Comparison of ENCODE assay signal across 22 cellular contexts in genomic region chr5:43145071-43145470, GRCh38. TPM values are rescaled to one million over a fixed set of nuclear protein-coding genes. Genes with fewer than 3 reads are reported as not detected.
DNase-seq lines count a peak whose midpoint lies in the region; ATAC-seq and TF ChIP-seq lines count a peak whose summit lies in the region.
"Had no signal": no experiment of that assay in that cellular context is flagged by ENCODE, and none has a peak within 500 bp of the region (broad histone marks: within the 10 kb centered on the region; RNA-seq: fewer than 3 reads in every experiment).

No MANE protein-coding gene starts in this region.

- peaks cover 27% of the 10 kb centered on the region for H3K36me3 Mint-ChIP-seq in neural progenitor cell

- H2AFZ ChIP-seq in neural progenitor cell (replicated peaks): no peak overlapping the region
- H2AFZ ChIP-seq: GM23248 had no signal

- H3K9ac ChIP-seq in HUES48 (ENCODE audit: low read depth, low read length): no peak overlapping the region
- H3K9ac ChIP-seq in neural progenitor cell: no peak overlapping the region
- H3K9ac ChIP-seq: BLaER1, GM23248 had no signal

- H3K9me3 ChIP-seq in HUES48 (ENCODE audit: control insufficient read depth, insufficient read depth, low read length) (no peaks in the 10 kb centered on the region), neural progenitor cell (ENCODE audit: low read depth) (no peaks in the 10 kb centered on the region)
- H3K9me3 ChIP-seq: BLaER1, Caco-2 had no signal

- peaks cover 50% of the 10 kb centered on the region for H3K79me2 ChIP-seq in neural progenitor cell (ENCODE audit: low read depth)

- DNase-seq in H7 (peak; percentile 38), neural progenitor cell (ENCODE audit: low spot score) (peak; percentile 25), NCI-H1436 treated with DMSO at 0.1 percent for 48 hours (lab: John Stamatoyannopoulos, UW) (no peak)
- DNase-seq: Caco-2; CD4-positive, CD25-positive, alpha-beta regulatory T cell; CD8-positive, alpha-beta T cell; DMS 273 treated with DMSO at 0.1 percent for 48 hours; DMS79; EL; GDM1; GM23248; H9; HFFc6 had no signal

- H3K4me3 Mint-ChIP-seq in neural progenitor cell: no peak overlapping the region
- H3K4me3 Mint-ChIP-seq: B cell; CD4-positive, CD25-positive, alpha-beta regulatory T cell; CD8-positive, alpha-beta T cell; H9; HFFc6 had no signal

- peaks cover 26% of the 10 kb centered on the region for H4K20me1 ChIP-seq in neural progenitor cell (ENCODE audit: low read depth)

- H3K36me3 ChIP-seq in H7 (replicated peaks; ENCODE audit: control insufficient read depth, insufficient read depth, low read length): no peaks in the 10 kb centered on the region
- H3K36me3 ChIP-seq in HUES48 (ENCODE audit: control insufficient read depth, insufficient read depth, low read length): peaks cover 41% of the 10 kb centered on the region
- H3K36me3 ChIP-seq in neural progenitor cell: peaks cover 12% of the 10 kb centered on the region

- no peak for TF ChIP-seq CTCF in neural progenitor cell (IDR thresholded peaks at IDR 0.05)

- H3K4me3 ChIP-seq in H7 (ENCODE audit: insufficient read depth, low read depth, low read length): no peak overlapping the region
- H3K4me3 ChIP-seq in HUES48 (ENCODE audit: low read depth, low read length): no peak overlapping the region
- no peak overlapping the region for H3K4me3 ChIP-seq in neural progenitor cell
- H3K4me3 ChIP-seq: BLaER1, GM12878, GM23248 had no signal

- ATAC-seq in HG03108 (IDR thresholded peaks at IDR 0.05; ENCODE audit: unreplicated experiment) (no peak), HG02610 (IDR thresholded peaks at IDR 0.05; ENCODE audit: unreplicated experiment) (no peak)
- ATAC-seq: CD8-positive, alpha-beta T cell; GM12878 had no signal

- no peak overlapping the region for H3K27ac Mint-ChIP-seq in neural progenitor cell
- H3K27ac Mint-ChIP-seq: B cell; CD8-positive, alpha-beta T cell; HFFc6 had no signal

- H3K4me1 ChIP-seq in HUES48 (ENCODE audit: control insufficient read depth, insufficient read depth, low read length): peaks cover 9% of the 10 kb centered on the region
- peaks cover 13% of the 10 kb centered on the region for H3K4me1 ChIP-seq in neural progenitor cell
- H3K4me1 ChIP-seq: BLaER1, Caco-2 had no signal

- H3K27ac ChIP-seq in HUES48 (ENCODE audit: low read depth, low read length): peak overlapping the region; percentile 2
- H3K27ac ChIP-seq in neural progenitor cell: peak overlapping the region; percentile 29
- H3K27ac ChIP-seq: BLaER1, C4-2B, GM23248 had no signal

- H3K27me3 ChIP-seq in H7 (ENCODE audit: control insufficient read depth, insufficient read depth, low read length): no peaks in the 10 kb centered on the region
- H3K27me3 ChIP-seq in HUES48 (ENCODE audit: control insufficient read depth, insufficient read depth, low read length): no peaks in the 10 kb centered on the region
- no peaks in the 10 kb centered on the region for H3K27me3 ChIP-seq in neural progenitor cell
- H3K27me3 ChIP-seq: BLaER1 had no signal

- H3K4me2 ChIP-seq in neural progenitor cell: peak overlapping the region; percentile 15
- H3K4me2 ChIP-seq: BLaER1 had no signal

- H3K4me1 Mint-ChIP-seq in neural progenitor cell: peaks cover 3% of the 10 kb centered on the region

- H3K27me3 Mint-ChIP-seq in neural progenitor cell (ENCODE audit: insufficient read depth, low read depth): no peaks in the 10 kb centered on the region
- H3K27me3 Mint-ChIP-seq: B cell; CD4-positive, CD25-positive, alpha-beta regulatory T cell had no signal

- peaks cover 15% of the 10 kb centered on the region for H3F3A ChIP-seq in neural progenitor cell (ENCODE audit: low read depth)

- no peaks in the 10 kb centered on the region for H3K9me3 Mint-ChIP-seq in neural progenitor cell
- H3K9me3 Mint-ChIP-seq: CD4-positive, CD25-positive, alpha-beta regulatory T cell; CD8-positive, alpha-beta T cell; H9; HFFc6 had no signal

RNA-seq across cellular contexts. Expression of gene ZNF131, which starts 24.4 kb away (rescaled TPM):
- 34.3 and 34.6 TPM in 2 replicates for total RNA-seq in H7 (2014; rRNA removed; shearing (Covaris generic))
- 56.3 and 96.5 TPM in 2 replicates for total RNA-seq in neural progenitor cell (ENCODE audit: low replicate concordance)

RNA-seq across cellular contexts. Expression of gene NIM1K, which starts 47.0 kb away (rescaled TPM):
- not detected in 2 replicates for total RNA-seq in H7 (2014; rRNA removed; shearing (Covaris generic))
- total RNA-seq in neural progenitor cell (ENCODE audit: low replicate concordance): not detected in 2 replicates
- total RNA-seq: A172, Caco-2, H1 had no signal
